ENCODE assay signal across 12 cellular contexts in genomic region chr1:145189631-145190030, GRCh38. TPM values are rescaled to one million over a fixed set of nuclear protein-coding genes. Genes with fewer than 3 reads are reported as not detected.
"Had no signal": no experiment of that assay in that cellular context is flagged by ENCODE, and none has a peak within 500 bp of the region (broad histone marks: within the 10 kb centered on the region; RNA-seq: fewer than 3 reads in every experiment).

No MANE protein-coding gene starts in this region.

RNA-seq across cellular contexts. Expression of gene PPIAL4D, which starts 52.3 kb away (rescaled TPM):
- total RNA-seq: astrocyte, dermis microvascular lymphatic vessel endothelial cell, endothelial cell of umbilical vein, esophagus muscularis mucosa, gastrocnemius medialis, mononuclear cell, osteoblast, posterior vena cava, sigmoid colon, smooth muscle cell, thoracic aorta, ureter had no signal
- polyA plus RNA-seq: endothelial cell of umbilical vein, sigmoid colon, smooth muscle cell had no signal
